Comparison of ENCODE assay signal across 2 cellular contexts in genomic region chrX:65582450-65583082, GRCh38.
TF ChIP-seq lines count a peak whose summit lies in the region.

No MANE protein-coding gene starts in this region.

TF ChIP-seq in SK-N-SH, 30 proteins besides CTCF, POLR2A, EP300 and RAD21 (continued from another document):
- TF ChIP-seq REST (IDR thresholded peaks at IDR 0.05; ENCODE audit: low read depth, low read length) = no peak
- no peak for TF ChIP-seq SMC3 (IDR thresholded peaks at IDR 0.05; ENCODE audit: low read depth, low read length)
- no peak for TF ChIP-seq MXI1 (IDR thresholded peaks at IDR 0.05; ENCODE audit: low read depth, low read length)
- TF ChIP-seq JUND (IDR thresholded peaks at IDR 0.05) = no peak
- no peak for TF ChIP-seq NFIC (IDR thresholded peaks at IDR 0.05; ENCODE audit: borderline replicate concordance)
- TF ChIP-seq SIN3A (IDR thresholded peaks at IDR 0.05; ENCODE audit: borderline replicate concordance, low read depth, low read length) = no peak
- no peak for TF ChIP-seq ELF1 (IDR thresholded peaks at IDR 0.05)
- no peak for TF ChIP-seq GATA2 (CRISPR knock-in tag; IDR thresholded peaks at IDR 0.05)
- no peak for TF ChIP-seq RCOR1 (IDR thresholded peaks at IDR 0.05; ENCODE audit: low read length)
- TF ChIP-seq RFX5 (IDR thresholded peaks at IDR 0.05; ENCODE audit: low read length) = no peak

TF ChIP-seq in SK-N-SH treated with all-trans-retinoic acid at 6 μM for 48 hours, 23 proteins besides CTCF, POLR2A, EP300 and RAD21 (continued from another document):
- TF ChIP-seq, protein P1, sequence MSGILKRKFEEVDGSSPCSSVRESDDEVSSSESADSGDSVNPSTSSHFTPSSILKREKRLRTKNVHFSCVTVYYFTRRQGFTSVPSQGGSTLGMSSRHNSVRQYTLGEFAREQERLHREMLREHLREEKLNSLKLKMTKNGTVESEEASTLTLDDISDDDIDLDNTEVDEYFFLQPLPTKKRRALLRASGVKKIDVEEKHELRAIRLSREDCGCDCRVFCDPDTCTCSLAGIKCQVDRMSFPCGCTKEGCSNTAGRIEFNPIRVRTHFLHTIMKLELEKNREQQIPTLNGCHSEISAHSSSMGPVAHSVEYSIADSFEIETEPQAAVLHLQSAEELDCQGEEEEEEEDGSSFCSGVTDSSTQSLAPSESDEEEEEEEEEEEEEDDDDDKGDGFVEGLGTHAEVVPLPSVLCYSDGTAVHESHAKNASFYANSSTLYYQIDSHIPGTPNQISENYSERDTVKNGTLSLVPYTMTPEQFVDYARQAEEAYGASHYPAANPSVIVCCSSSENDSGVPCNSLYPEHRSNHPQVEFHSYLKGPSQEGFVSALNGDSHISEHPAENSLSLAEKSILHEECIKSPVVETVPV (CRISPR knock-in tag; IDR thresholded peaks at IDR 0.05) = no peak
- TF ChIP-seq OSR1 (CRISPR knock-in tag; IDR thresholded peaks at IDR 0.05) = no peak
- no peak for TF ChIP-seq ISL1 (CRISPR knock-in tag; IDR thresholded peaks at IDR 0.05)
